ENCODE assay signal across 15 cellular contexts in the genomic region with DNA sequence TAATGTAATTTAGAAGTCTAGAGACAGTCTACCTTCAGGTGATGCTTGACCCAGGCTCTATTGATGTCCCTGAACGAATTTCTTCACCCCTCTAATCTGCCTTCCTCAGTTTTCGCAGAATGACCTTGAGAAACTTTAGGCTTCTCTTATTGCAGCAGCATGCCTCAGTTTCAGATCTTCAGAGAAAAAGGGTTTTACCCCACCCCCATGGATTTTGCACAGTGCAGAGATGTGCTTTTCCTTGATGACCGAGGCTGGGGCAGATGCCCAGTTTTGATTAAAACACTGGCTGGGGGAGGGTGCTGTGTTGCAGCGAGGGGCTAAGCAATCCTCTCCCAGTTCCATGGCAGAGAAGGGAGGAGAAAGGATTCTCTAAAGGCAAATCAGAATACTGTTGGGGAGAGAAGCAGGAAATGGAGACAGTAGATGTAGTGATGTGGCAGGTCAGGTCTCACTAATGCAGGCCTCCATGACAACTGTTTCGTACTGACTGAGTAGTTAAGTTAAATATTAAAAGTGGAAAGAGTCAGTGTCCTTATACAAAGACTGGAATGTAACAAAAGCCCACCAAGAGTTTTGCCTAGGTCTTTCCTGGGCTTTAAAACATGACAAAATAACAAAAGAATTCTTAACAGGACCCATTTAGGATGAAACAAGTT. TPM values are rescaled to one million over a fixed set of nuclear protein-coding genes. Genes with fewer than 3 reads are reported as not detected.
DNase-seq lines count a peak whose midpoint lies in the region; ATAC-seq and TF ChIP-seq lines count a peak whose summit lies in the region.
"Had no signal": no experiment of that assay in that cellular context is flagged by ENCODE, and none has a peak within 500 bp of the region (broad histone marks: within the 10 kb centered on the region; RNA-seq: fewer than 3 reads in every experiment).

No MANE protein-coding gene starts in this region.

- H3K79me1 ChIP-seq in trophoblast cell (ENCODE audit: low read length): no peaks in the 10 kb centered on the region

- H4K8ac ChIP-seq in trophoblast cell (ENCODE audit: low read depth, low read length): no peak overlapping the region

- H3F3A ChIP-seq in Loucy (ENCODE audit: low read depth): peaks cover 13% of the 10 kb centered on the region

- no peak overlapping the region for H3K27ac ChIP-seq in trophoblast cell (ENCODE audit: low read depth, low read length)
- H3K27ac ChIP-seq: epithelial cell of prostate, neutrophil had no signal

- no peak overlapping the region for H3K4ac ChIP-seq in trophoblast cell (ENCODE audit: low read depth, low read length)

- no peak for TF ChIP-seq POLR2A in GM18505 (IDR thresholded peaks at IDR 0.05; ENCODE audit: borderline replicate concordance, extremely low read depth, insufficient read depth, insufficient read length)

- no peaks in the 10 kb centered on the region for H3K27me3 ChIP-seq in Loucy (ENCODE audit: insufficient read depth, low read length, poor library complexity, severe bottlenecking)
- H3K27me3 ChIP-seq in trophoblast cell (ENCODE audit: insufficient read depth, low read length): no peaks in the 10 kb centered on the region
- H3K27me3 ChIP-seq: neutrophil had no signal

- no peak overlapping the region for H4K91ac ChIP-seq in trophoblast cell (ENCODE audit: low read depth, low read length)

- H2BK5ac ChIP-seq in trophoblast cell (ENCODE audit: low read depth, low read length, poor library complexity): no peak overlapping the region

- no peak overlapping the region for H3K18ac ChIP-seq in trophoblast cell (ENCODE audit: low read length)

- no peak overlapping the region for H4K12ac ChIP-seq in trophoblast cell (ENCODE audit: low read depth, low read length)

- WGBS in trophoblast cell (ENCODE audit: extremely low coverage, insufficient coverage, insufficient read length): no CpG with 5 or more reads among the region's 5 CpGs

- H3K4me3 ChIP-seq in Loucy (ENCODE audit: low read length, poor library complexity, severe bottlenecking) (peak overlapping the region; percentile 77), trophoblast cell (ENCODE audit: low read depth, low read length) (no peak overlapping the region)

- H2AFZ ChIP-seq in Loucy (ENCODE audit: low read length) (no peak overlapping the region), trophoblast cell (ENCODE audit: insufficient read depth, low read length, poor library complexity) (no peak overlapping the region)

- no peak overlapping the region for H2AK5ac ChIP-seq in trophoblast cell (ENCODE audit: low read length)

- no peak for TF ChIP-seq CTCF in Loucy (conservative IDR thresholded peaks at IDR 0.05; ENCODE audit: low read length)

- H4K20me1 ChIP-seq in Loucy (ENCODE audit: insufficient read depth, low read length, poor library complexity, severe bottlenecking): peaks cover 6% of the 10 kb centered on the region

- H2BK12ac ChIP-seq in trophoblast cell (ENCODE audit: low read length): no peak overlapping the region

- H3K36me3 ChIP-seq in Loucy (ENCODE audit: insufficient read depth, low read length) (no peaks in the 10 kb centered on the region), trophoblast cell (ENCODE audit: control insufficient read depth in 1 of 2, insufficient read depth in 2 of 2, low read length in 2 of 2) (no peaks in the 10 kb centered on the region)
- H3K36me3 ChIP-seq: neutrophil had no signal

- no peaks in the 10 kb centered on the region for H3K9me2 ChIP-seq in Loucy (replicated peaks; ENCODE audit: low read depth, low read length)

- H3K14ac ChIP-seq in trophoblast cell (ENCODE audit: low read length): no peak overlapping the region

- H3K9ac ChIP-seq in Loucy (ENCODE audit: low read depth, low read length, poor library complexity, severe bottlenecking) (peak overlapping the region; percentile 73), trophoblast cell (ENCODE audit: low read length) (no peak overlapping the region)

- H3K9me3 ChIP-seq in Loucy (ENCODE audit: insufficient read depth, low read depth, low read length) (no peaks in the 10 kb centered on the region), trophoblast cell (ENCODE audit: insufficient read depth, low read depth, low read length) (peaks cover under 1% of the 10 kb centered on the region)
- H3K9me3 ChIP-seq: neutrophil had no signal

- ATAC-seq in GM18505 (IDR thresholded peaks at IDR 0.05; ENCODE audit: unreplicated experiment): peak; percentile 69
- ATAC-seq in GM19467 (IDR thresholded peaks at IDR 0.05; ENCODE audit: unreplicated experiment): peak; percentile 83
- ATAC-seq in HG02852 (IDR thresholded peaks at IDR 0.05; ENCODE audit: unreplicated experiment): peak; percentile 70
- ATAC-seq: activated CD4-positive, alpha-beta T cell treated with anti-CD3 and anti-CD28 coated beads for 36 hours had no signal

- peaks cover 91% of the 10 kb centered on the region for H3K79me2 ChIP-seq in Loucy (ENCODE audit: insufficient read depth, low read length)
- H3K79me2 ChIP-seq in trophoblast cell (ENCODE audit: control insufficient read depth, insufficient read depth, low read length, poor library complexity): no peaks in the 10 kb centered on the region

- peak overlapping the region; percentile 94 for H3K4me2 ChIP-seq in Loucy (ENCODE audit: low read depth, low read length, poor library complexity, severe bottlenecking)
- no peak overlapping the region for H3K4me2 ChIP-seq in trophoblast cell (ENCODE audit: low read length)

- H3K23ac ChIP-seq in trophoblast cell (ENCODE audit: low read length): no peak overlapping the region

- H3K4me1 ChIP-seq in Loucy (ENCODE audit: insufficient read depth, low read length, poor library complexity, severe bottlenecking): peaks cover 80% of the 10 kb centered on the region
- H3K4me1 ChIP-seq in trophoblast cell (ENCODE audit: control insufficient read depth in 1 of 2, insufficient read depth in 2 of 2, low read length in 2 of 2): no peaks in the 10 kb centered on the region

- H2BK120ac ChIP-seq in trophoblast cell (ENCODE audit: insufficient read depth, low read length, poor library complexity): no peak overlapping the region

- DNase-seq in trophoblast cell (no peak), NCI-H446 (lab: John Stamatoyannopoulos, UW) (no peak)
- no peak for DNase-seq in activated naive CD4-positive, alpha-beta T cell treated with anti-CD3 and anti-CD28 coated beads, Interleukin-2, amount 50 U/mL, for 16 hours
- DNase-seq in activated CD4-positive, alpha-beta T cell treated with anti-CD3 and anti-CD28 coated beads for 48 hours: no peak
- DNase-seq: activated CD4-positive, alpha-beta T cell treated with anti-CD3 and anti-CD28 coated beads for 36 hours; activated gamma-delta T cell treated with Interleukin-2 at 50 U/mL for 16 hours; DND-41; NCI-H187 treated with DMSO at 0.1 percent for 48 hours; NK-92 treated with Interleukin-12 subunit alpha and Interleukin-12 subunit beta, amount 100 ng/mL, for 24 hours had no signal

RNA-seq across cellular contexts. Expression of gene PDZD8, which starts 50.8 kb away (rescaled TPM):
- polyA plus RNA-seq in trophoblast cell (2013): 12.6 and 13.2 TPM in 2 replicates
